ENCODE assay signal across 13 cellular contexts in the genomic region with DNA sequence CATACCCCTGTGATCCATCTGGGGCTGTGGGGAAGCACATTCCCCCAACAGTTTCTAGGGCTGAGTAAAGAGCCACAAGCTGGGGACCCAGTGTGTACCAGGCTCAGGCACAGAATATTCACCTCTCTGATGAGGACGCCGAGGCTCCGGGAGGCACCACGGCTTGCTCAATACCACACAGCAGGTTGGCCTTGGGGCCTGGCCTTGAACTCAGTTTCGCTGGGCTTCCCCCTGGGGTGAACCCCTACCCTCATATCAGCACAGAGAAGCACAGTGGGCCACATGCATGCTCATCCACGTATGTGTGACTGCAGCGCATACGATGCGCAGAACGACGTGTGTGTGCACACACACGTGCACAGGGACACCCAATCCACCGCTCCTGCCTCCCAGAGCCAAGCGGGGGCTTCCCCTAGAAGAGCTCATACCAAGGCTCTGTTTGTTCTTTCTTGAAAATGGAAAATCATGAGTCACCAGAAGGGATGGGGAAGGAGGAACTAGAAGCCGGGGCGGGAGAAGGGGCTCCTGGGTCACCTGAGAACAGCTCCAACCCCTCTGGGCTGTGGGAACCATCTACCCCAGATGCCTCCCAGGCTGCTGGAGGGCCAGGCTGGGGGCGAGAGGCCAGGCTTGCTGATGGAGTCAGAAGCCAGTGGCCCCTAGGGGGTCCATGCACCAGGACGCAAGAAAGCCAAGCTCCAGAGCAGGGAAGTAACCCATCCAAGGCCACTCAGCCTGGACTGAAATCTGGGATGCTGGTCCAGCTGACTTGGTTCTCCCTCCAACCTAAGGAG. TPM values are rescaled to one million over a fixed set of nuclear protein-coding genes. Genes with fewer than 3 reads are reported as not detected.
DNase-seq lines count a peak whose midpoint lies in the region; ATAC-seq lines count a peak whose summit lies in the region.
"Had no signal": no experiment of that assay in that cellular context is flagged by ENCODE, and none has a peak within 500 bp of the region (broad histone marks: within the 10 kb centered on the region; RNA-seq: fewer than 3 reads in every experiment).

No MANE protein-coding gene starts in this region.

- H4K20me1 ChIP-seq in Karpas-422 (ENCODE audit: insufficient read depth, low read depth, low read length), result no peaks in the 10 kb centered on the region

- H3K27ac Mint-ChIP-seq in stimulated activated naive CD8-positive, alpha-beta T cell treated with anti-CD3 and anti-CD28 coated beads, Interleukin-15, amount 100 ng/mL, for 72 hours, result no peak overlapping the region
- H3K27ac Mint-ChIP-seq: activated naive CD8-positive, alpha-beta T cell; neural progenitor cell had no signal

- no peak overlapping the region for H3K4me3 ChIP-seq in NT2/D1 (ENCODE audit: insufficient read length, low read depth)
- H3K4me3 ChIP-seq in Karpas-422 (ENCODE audit: low read length), result no peak overlapping the region
- H3K4me3 ChIP-seq: neural progenitor cell, tibial artery had no signal

- H3K27ac ChIP-seq in cingulate gyrus (ENCODE audit: low read depth, low read length), result peak overlapping the region; percentile 19
- no peak overlapping the region for H3K27ac ChIP-seq in Karpas-422 (ENCODE audit: low read length)
- H3K27ac ChIP-seq: KMS-11, neural progenitor cell, tibial artery had no signal

- H3K4me3 Mint-ChIP-seq in stimulated activated naive CD8-positive, alpha-beta T cell treated with anti-CD3 and anti-CD28 coated beads, Interleukin-15, amount 100 ng/mL, for 72 hours, result no peak overlapping the region
- H3K4me3 Mint-ChIP-seq: activated naive CD8-positive, alpha-beta T cell had no signal

- H3K4me1 ChIP-seq in NT2/D1 (ENCODE audit: insufficient read depth, insufficient read length) (peaks cover 16% of the 10 kb centered on the region), Karpas-422 (ENCODE audit: low read length) (peaks cover 25% of the 10 kb centered on the region)
- H3K4me1 ChIP-seq: neural progenitor cell had no signal

- no peak overlapping the region for H2AFZ ChIP-seq in Karpas-422 (ENCODE audit: low read length)
- H2AFZ ChIP-seq: neural progenitor cell had no signal

- H3K27me3 ChIP-seq in NT2/D1 (ENCODE audit: insufficient read depth, insufficient read length) (peaks cover 37% of the 10 kb centered on the region), Karpas-422 (ENCODE audit: low read length) (no peaks in the 10 kb centered on the region)

- H3K9ac ChIP-seq in NT2/D1 (ENCODE audit: insufficient read length, low read depth) (peak overlapping the region; percentile 53), Karpas-422 (ENCODE audit: low read length) (no peak overlapping the region)
- H3K9ac ChIP-seq: KMS-11, neural progenitor cell had no signal

- H3K4me1 Mint-ChIP-seq in stimulated activated naive CD8-positive, alpha-beta T cell treated with anti-CD3 and anti-CD28 coated beads, Interleukin-15, amount 100 ng/mL, for 72 hours, result peaks cover 44% of the 10 kb centered on the region

- DNase-seq in stimulated activated naive CD8-positive, alpha-beta T cell treated with anti-CD3 and anti-CD28 coated beads, Interleukin-15, Interleukin-2, amounts not matched to agents 100 U/mL and 50 U/mL, for 24 hours, result peak; percentile 32
- DNase-seq in stimulated activated naive CD8-positive, alpha-beta T cell treated with anti-CD3 and anti-CD28 coated beads, Interleukin-15, amount 100 ng/mL, for 72 hours, result no peak
- no peak for DNase-seq in NT2/D1 (ENCODE audit: low read depth, low spot score)
- DNase-seq in superior temporal gyrus (ENCODE audit: extremely low spot score), result peak; percentile 21
- no peak for DNase-seq in Karpas-422
- no peak for DNase-seq in midbrain (lab: John Stamatoyannopoulos, UW)
- DNase-seq: NCI-H510A, tibial artery had no signal

- H3K9me2 ChIP-seq in Karpas-422 (replicated peaks; ENCODE audit: insufficient read depth, low read length), result no peaks in the 10 kb centered on the region

- no peaks in the 10 kb centered on the region for H3K36me3 ChIP-seq in NT2/D1 (ENCODE audit: insufficient read depth, insufficient read length, low read length)
- no peaks in the 10 kb centered on the region for H3K36me3 ChIP-seq in Karpas-422 (ENCODE audit: insufficient read depth, low read length)
- H3K36me3 ChIP-seq: neural progenitor cell, tibial artery had no signal

- peak; percentile 31 for ATAC-seq in stimulated activated naive CD8-positive, alpha-beta T cell treated with anti-CD3 and anti-CD28 coated beads, Interleukin-15, Interleukin-2, amounts not matched to agents 100 U/mL and 50 U/mL, for 24 hours
- ATAC-seq in stimulated activated naive CD8-positive, alpha-beta T cell treated with anti-CD3 and anti-CD28 coated beads, Interleukin-15, amount 100 ng/mL, for 72 hours, result no peak
- no peak for ATAC-seq in HG03135 (IDR thresholded peaks at IDR 0.05; ENCODE audit: unreplicated experiment)

- H3K27me3 Mint-ChIP-seq in stimulated activated naive CD8-positive, alpha-beta T cell treated with anti-CD3 and anti-CD28 coated beads, Interleukin-15, amount 100 ng/mL, for 72 hours, result peaks cover 89% of the 10 kb centered on the region

- no peaks in the 10 kb centered on the region for H3K9me3 ChIP-seq in NT2/D1 (ENCODE audit: insufficient read depth, low read length)
- H3K9me3 ChIP-seq in Karpas-422 (ENCODE audit: low read length), result no peaks in the 10 kb centered on the region

- no peak overlapping the region for H3K4me2 ChIP-seq in Karpas-422 (ENCODE audit: low read depth, low read length, poor library complexity, severe bottlenecking)
- H3K4me2 ChIP-seq: KMS-11, neural progenitor cell had no signal

- peaks cover 6 to 8% of the 10 kb centered on the region in 2 donors for H3K9me3 Mint-ChIP-seq in stimulated activated naive CD8-positive, alpha-beta T cell treated with anti-CD3 and anti-CD28 coated beads, Interleukin-15, amount 100 ng/mL, for 72 hours

- H3K79me2 ChIP-seq in Karpas-422 (ENCODE audit: low read length), result no peaks in the 10 kb centered on the region

RNA-seq across cellular contexts. Expression of a gene that starts 4.9 kb away (rescaled TPM):
- not detected in 2 replicates for total RNA-seq in Karpas-422 (2014; rRNA removed; shearing (Covaris generic); ENCODE audit: low replicate concordance)

RNA-seq across cellular contexts. Expression of a gene that starts 27.3 kb away (rescaled TPM):
- 2.5 and 6.2 TPM in 2 replicates for total RNA-seq in Karpas-422 (2014; rRNA removed; shearing (Covaris generic); ENCODE audit: low replicate concordance)

RNA-seq across cellular contexts. Expression of a gene that starts 38.1 kb away (rescaled TPM):
- total RNA-seq in Karpas-422 (2014; rRNA removed; shearing (Covaris generic); ENCODE audit: low replicate concordance), result 17.0 and 24.2 TPM in 2 replicates

RNA-seq across cellular contexts. Expression of a gene that starts 43.1 kb away (rescaled TPM):
- total RNA-seq in Karpas-422 (2014; rRNA removed; shearing (Covaris generic); ENCODE audit: low replicate concordance), result 0.37 and 0.87 TPM in 2 replicates

RNA-seq across cellular contexts. Expression of a gene that starts 50.3 kb away (rescaled TPM):
- total RNA-seq in Karpas-422 (2014; rRNA removed; shearing (Covaris generic); ENCODE audit: low replicate concordance), result 69.5 and 274 TPM in 2 replicates

Comparison
In these comparisons a context has a peak if more than half of its experiments do, and no peak if none do; other contexts are left out.
1. DNase-seq: peak in stimulated activated naive CD8-positive, alpha-beta T cell treated with anti-CD3 and anti-CD28 coated beads, Interleukin-15, Interleukin-2, amounts not matched to agents 100 U/mL and 50 U/mL, for 24 hours (single experiment) and superior temporal gyrus (single experiment); none in stimulated activated naive CD8-positive, alpha-beta T cell treated with anti-CD3 and anti-CD28 coated beads, Interleukin-15, amount 100 ng/mL, for 72 hours (0 of 2), NT2/D1 (single experiment), Karpas-422 (single experiment) and midbrain (single experiment).